In the genomic region with DNA sequence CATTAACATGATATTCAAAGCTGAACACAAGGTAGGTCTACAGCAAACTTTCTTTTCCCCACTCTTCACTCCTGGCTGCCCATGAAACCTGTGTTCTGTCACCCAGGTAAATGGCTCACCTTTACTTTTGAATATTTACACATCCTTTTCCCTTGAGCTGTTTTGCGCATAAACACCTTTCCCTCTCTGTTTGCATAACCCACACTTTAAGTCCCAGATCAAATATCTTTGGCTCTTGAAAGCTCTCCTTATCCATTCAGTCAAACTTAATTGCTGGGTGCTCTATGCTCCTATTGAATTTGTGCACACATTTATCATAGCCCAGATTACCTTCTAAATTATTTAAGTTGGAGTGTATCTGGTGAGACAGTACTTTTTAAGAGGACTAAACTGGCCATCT, we compare ENCODE assay signal across 16 cellular contexts. TPM values are rescaled to one million over a fixed set of nuclear protein-coding genes. Genes with fewer than 3 reads are reported as not detected.
DNase-seq lines count a peak whose midpoint lies in the region; ATAC-seq, FAIRE-seq and TF ChIP-seq lines count a peak whose summit lies in the region.
"Had no signal": no experiment of that assay in that cellular context is flagged by ENCODE, and none has a peak within 500 bp of the region (broad histone marks: within the 10 kb centered on the region; RNA-seq: fewer than 3 reads in every experiment).

No MANE protein-coding gene starts in this region.

- H3K36me3 Mint-ChIP-seq in activated naive CD4-positive, alpha-beta T cell treated with anti-CD3 and anti-CD28 coated beads, Interleukin-2, amount 50 U/mL, for 72 hours = no peaks in the 10 kb centered on the region
- H3K36me3 Mint-ChIP-seq: CD4-positive, CD25-positive, alpha-beta regulatory T cell had no signal

- no peaks in the 10 kb centered on the region for H3K9me3 ChIP-seq in ascending aorta
- H3K9me3 ChIP-seq: SK-N-SH had no signal

- TF ChIP-seq CTCF in VCaP (conservative IDR thresholded peaks at IDR 0.05) = no peak
- no peak for TF ChIP-seq CTCF in ascending aorta (IDR thresholded peaks at IDR 0.05)

- intact Hi-C loops in ascending aorta (cut with DNase I) = no loop called here

- H3K27ac ChIP-seq in VCaP (peak overlapping the region; percentile 95), ascending aorta (no peak overlapping the region)

- no peaks in the 10 kb centered on the region for H3K27me3 ChIP-seq in ascending aorta

- peak; percentile 85 for DNase-seq in DMS53 (lab: John Stamatoyannopoulos, UW)
- DNase-seq in NCI-H1417 (lab: John Stamatoyannopoulos, UW) = peak; percentile 20 to 95 (median 81)
- peak; percentile 11 for DNase-seq in NCI-H2107 (lab: John Stamatoyannopoulos, UW)
- no peak for DNase-seq in activated naive CD4-positive, alpha-beta T cell treated with anti-CD3 and anti-CD28 coated beads, Interleukin-2, amount 50 U/mL, for 72 hours (ENCODE audit: low spot score in 2 of 2)
- no peak for DNase-seq in ascending aorta (ENCODE audit: low spot score in 2 of 2)
- no peak for DNase-seq in GM12892 (ENCODE audit: insufficient read length)
- no peak for DNase-seq in NCI-H2171 (lab: John Stamatoyannopoulos, UW)
- DNase-seq: AML-193; CD4-positive, CD25-positive, alpha-beta regulatory T cell; HFFc6; NCI-H1048; NCI-H69; SK-N-SH; T-helper 1 cell had no signal

- no peak overlapping the region for H3K4me3 ChIP-seq in ascending aorta

- H3K36me3 ChIP-seq in ascending aorta = no peaks in the 10 kb centered on the region

- no peak for FAIRE-seq in GM12892 (lab: Jason Lieb, UNC)

- no peak for ATAC-seq in activated naive CD4-positive, alpha-beta T cell treated with anti-CD3 and anti-CD28 coated beads, Interleukin-2, amount 50 U/mL, for 72 hours
- ATAC-seq: Right ventricle myocardium inferior had no signal

- H3K9me3 Mint-ChIP-seq in activated naive CD4-positive, alpha-beta T cell treated with anti-CD3 and anti-CD28 coated beads, Interleukin-2, amount 50 U/mL, for 72 hours = no peaks in the 10 kb centered on the region

- H3K27ac Mint-ChIP-seq in activated naive CD4-positive, alpha-beta T cell treated with anti-CD3 and anti-CD28 coated beads, Interleukin-2, amount 50 U/mL, for 72 hours = no peak overlapping the region
- H3K27ac Mint-ChIP-seq: CD4-positive, CD25-positive, alpha-beta regulatory T cell; HFFc6 had no signal

- no peak for TF ChIP-seq POLR2A in GM12892 (IDR thresholded peaks at IDR 0.05; ENCODE audit: low read depth, low read length)

- no peaks in the 10 kb centered on the region for H3K4me1 ChIP-seq in ascending aorta

RNA-seq across cellular contexts. Expression of a gene that starts 51.7 kb away (rescaled TPM):
- total RNA-seq in activated naive CD4-positive, alpha-beta T cell treated with anti-CD3 and anti-CD28 coated beads, Interleukin-2, amount 50 U/mL, for 72 hours = 10 to 100 TPM; 36.6 to 45.7 TPM
- 11.4 TPM for total RNA-seq in ascending aorta
- polyA plus RNA-seq in GM12892 (2012; ENCODE audit: missing spikeins) = 53.0 TPM

Comparison
In these comparisons a context has a peak if more than half of its experiments do, and no peak if none do; other contexts are left out.
1. DNase-seq: peak in DMS53 (single experiment), NCI-H1417 (3 of 3) and NCI-H2107 (single experiment); none in activated naive CD4-positive, alpha-beta T cell treated with anti-CD3 and anti-CD28 coated beads, Interleukin-2, amount 50 U/mL, for 72 hours (0 of 2), ascending aorta (0 of 2), GM12892 (single experiment) and NCI-H2171 (single experiment).